10 cellular contexts compared by ENCODE assay signal in genomic region chr12:64675795-64676194, GRCh38.
DNase-seq lines count a peak whose midpoint lies in the region; TF ChIP-seq lines count a peak whose summit lies in the region.
"Had no signal": no experiment of that assay in that cellular context is flagged by ENCODE, and none has a peak within 500 bp of the region (broad histone marks: within the 10 kb centered on the region; RNA-seq: fewer than 3 reads in every experiment).

No MANE protein-coding gene starts in this region.

- no peak overlapping the region for H2BK5ac ChIP-seq in mesenchymal stem cell (ENCODE audit: low read depth, low read length, poor library complexity, severe bottlenecking)

- H3K18ac ChIP-seq in mesenchymal stem cell (ENCODE audit: low read depth in 1 of 2, low read length in 2 of 2), result no peak overlapping the region

- TF ChIP-seq CTCF in brain microvascular endothelial cell (IDR thresholded peaks at IDR 0.05; ENCODE audit: low read depth, low read length, missing control alignments), result no peak

- H2BK120ac ChIP-seq in mesenchymal stem cell (ENCODE audit: low read depth, low read length), result no peak overlapping the region

- no peak overlapping the region for H3K4me2 ChIP-seq in mesenchymal stem cell (ENCODE audit: low read length, poor library complexity, severe bottlenecking)

- no peak overlapping the region for H3K23ac ChIP-seq in mesenchymal stem cell (ENCODE audit: low read length in 2 of 2)

- H3K4ac ChIP-seq in mesenchymal stem cell (ENCODE audit: low read depth in 1 of 2, low read length in 2 of 2), result no peak overlapping the region

- WGBS in mesenchymal stem cell, result 49% methylated on average over 3 of the region's 3 CpGs

- H2BK15ac ChIP-seq in mesenchymal stem cell (ENCODE audit: low read depth, poor library complexity, severe bottlenecking), result no peak overlapping the region

- H3K27me3 ChIP-seq in MG63, result no peaks in the 10 kb centered on the region
- no peaks in the 10 kb centered on the region for H3K27me3 ChIP-seq in brain microvascular endothelial cell (replicated peaks)
- no peaks in the 10 kb centered on the region for H3K27me3 ChIP-seq in mesenchymal stem cell (ENCODE audit: control insufficient read depth in 1 of 2, insufficient read depth in 1 of 2, low read length in 2 of 2)

- H4K8ac ChIP-seq in mesenchymal stem cell (ENCODE audit: low read length), result no peak overlapping the region

- H2AFZ ChIP-seq in mesenchymal stem cell (ENCODE audit: low read depth, low read length), result no peak overlapping the region

- no peaks in the 10 kb centered on the region for H3K9me3 ChIP-seq in MG63
- H3K9me3 ChIP-seq in mesenchymal stem cell (ENCODE audit: control insufficient read depth, low read length), result no peaks in the 10 kb centered on the region

- peak; percentile 20 for DNase-seq in AG08395 (ENCODE audit: low spot score)
- peak; percentile 75 for DNase-seq in MG63
- peak; percentile 28 for DNase-seq in brain microvascular endothelial cell
- peak; percentile 81 for DNase-seq in mesenchymal stem cell
- no peak for DNase-seq in stimulated activated CD4-positive, alpha-beta T cell treated with anti-CD3 and anti-CD28 coated beads, Interleukin-4, amount 100 ng/mL, for 1 hour
- no peak for DNase-seq in hypothalamus (lab: John Stamatoyannopoulos, UW)
- no peak for DNase-seq in NCI-H524 treated with DMSO at 0.1 percent for 48 hours (lab: John Stamatoyannopoulos, UW)
- DNase-seq in NCI-H1048 (lab: John Stamatoyannopoulos, UW), result no peak
- DNase-seq: islet precursor cell, NCI-H1694 treated with DMSO at 0.1 percent for 48 hours had no signal

- H3K36me3 ChIP-seq in MG63, result no peaks in the 10 kb centered on the region
- H3K36me3 ChIP-seq in brain microvascular endothelial cell (replicated peaks), result no peaks in the 10 kb centered on the region
- no peaks in the 10 kb centered on the region for H3K36me3 ChIP-seq in mesenchymal stem cell (ENCODE audit: control insufficient read depth in 1 of 2, insufficient read depth in 2 of 2, low read depth in 1 of 2, low read length in 2 of 2)

- H3K4me1 ChIP-seq in mesenchymal stem cell (ENCODE audit: control insufficient read depth, insufficient read depth, low read depth, low read length), result peaks cover 22% of the 10 kb centered on the region

- H3K27ac ChIP-seq in brain microvascular endothelial cell, result no peak overlapping the region
- no peak overlapping the region for H3K27ac ChIP-seq in mesenchymal stem cell (ENCODE audit: low read length, poor library complexity, severe bottlenecking)

- no peak overlapping the region for H3K14ac ChIP-seq in mesenchymal stem cell (ENCODE audit: low read length in 2 of 2)

- H3K79me1 ChIP-seq in mesenchymal stem cell (replicated peaks; ENCODE audit: low read length, poor library complexity, severe bottlenecking), result peaks cover 30% of the 10 kb centered on the region

- in situ Hi-C loops in brain microvascular endothelial cell (cut with HindIII; ENCODE audit: low pct_ligation_motif_present, low sequenced_read_pairs), result no loop called here

- no peak overlapping the region for H2BK12ac ChIP-seq in mesenchymal stem cell (ENCODE audit: low read length in 2 of 2)

- H3K9ac ChIP-seq in mesenchymal stem cell (ENCODE audit: low read length), result no peak overlapping the region

- no peak overlapping the region for H3K4me3 ChIP-seq in MG63
- no peak overlapping the region for H3K4me3 ChIP-seq in brain microvascular endothelial cell (ENCODE audit: low read depth, low read length)
- no peak overlapping the region for H3K4me3 ChIP-seq in mesenchymal stem cell (ENCODE audit: insufficient read depth in 1 of 2, low read depth in 1 of 2, low read length in 2 of 2)

- no peak overlapping the region for H2AK5ac ChIP-seq in mesenchymal stem cell (ENCODE audit: low read length, severe bottlenecking)

- peak overlapping the region; percentile 73 for H4K91ac ChIP-seq in mesenchymal stem cell (ENCODE audit: low read length)

Comparison
In these comparisons a context has a peak if more than half of its experiments do, and no peak if none do; other contexts are left out.
1. DNase-seq: peak in AG08395 (single experiment), MG63 (single experiment), brain microvascular endothelial cell (single experiment) and mesenchymal stem cell (single experiment); none in stimulated activated CD4-positive, alpha-beta T cell treated with anti-CD3 and anti-CD28 coated beads, Interleukin-4, amount 100 ng/mL, for 1 hour (single experiment), hypothalamus (0 of 51), NCI-H524 treated with DMSO at 0.1 percent for 48 hours (single experiment) and NCI-H1048 (single experiment).